18 cellular contexts compared by ENCODE assay signal in genomic region chr2:224271854-224272620, GRCh38.
DNase-seq lines count a peak whose midpoint lies in the region; ATAC-seq and TF ChIP-seq lines count a peak whose summit lies in the region.
"Had no signal": no experiment of that assay in that cellular context is flagged by ENCODE, and none has a peak within 500 bp of the region (broad histone marks: within the 10 kb centered on the region; RNA-seq: fewer than 3 reads in every experiment).

No MANE protein-coding gene starts in this region.

- H3K9me3 ChIP-seq in mesenchymal stem cell (ENCODE audit: control insufficient read depth, low read length) = no peaks in the 10 kb centered on the region
- H3K9me3 ChIP-seq: BLaER1 treated with 17β-estradiol and CSF1 and Interleukin-3, amounts not matched to agents 10 nM and 100 nM had no signal

- H2AK5ac ChIP-seq in mesenchymal stem cell (ENCODE audit: low read length, severe bottlenecking) = no peak overlapping the region

- H3K79me1 ChIP-seq in mesenchymal stem cell (replicated peaks; ENCODE audit: low read length, poor library complexity, severe bottlenecking) = no peaks in the 10 kb centered on the region

- H2AFZ ChIP-seq in mesenchymal stem cell (ENCODE audit: low read depth, low read length) = no peak overlapping the region

- H3K18ac ChIP-seq in mesenchymal stem cell (ENCODE audit: low read depth in 1 of 2, low read length in 2 of 2) = no peak overlapping the region

- H3K4me3 Mint-ChIP-seq in stimulated activated effector memory CD8-positive, alpha-beta T cell treated with anti-CD3 and anti-CD28 coated beads, Interleukin-12 subunit alpha, Interleukin-12 subunit beta, amount 100 ng/mL, for 72 hours = no peak overlapping the region

- no peaks in the 10 kb centered on the region for H3K4me1 Mint-ChIP-seq in stimulated activated effector memory CD8-positive, alpha-beta T cell treated with anti-CD3 and anti-CD28 coated beads, Interleukin-12 subunit alpha, Interleukin-12 subunit beta, amount 100 ng/mL, for 72 hours

- H4K91ac ChIP-seq in mesenchymal stem cell (ENCODE audit: low read length) = no peak overlapping the region

- no peak overlapping the region for H3K4me2 ChIP-seq in mesenchymal stem cell (ENCODE audit: low read length, poor library complexity, severe bottlenecking)
- H3K4me2 ChIP-seq: BLaER1 treated with 17β-estradiol and CSF1 and Interleukin-3, amounts not matched to agents 10 nM and 100 nM had no signal

- H3K4me3 ChIP-seq in fibroblast of villous mesenchyme (ENCODE audit: low read depth, low read length) = no peak overlapping the region
- H3K4me3 ChIP-seq in mesenchymal stem cell (ENCODE audit: insufficient read depth in 1 of 2, low read depth in 1 of 2, low read length in 2 of 2) = no peak overlapping the region
- H3K4me3 ChIP-seq: BLaER1 treated with 17β-estradiol and CSF1 and Interleukin-3, amounts not matched to agents 10 nM and 100 nM had no signal

- H2BK5ac ChIP-seq in mesenchymal stem cell (ENCODE audit: low read depth, low read length, poor library complexity, severe bottlenecking) = no peak overlapping the region

- H4K8ac ChIP-seq in mesenchymal stem cell (ENCODE audit: low read length) = no peak overlapping the region

- H3K27me3 ChIP-seq in mesenchymal stem cell (ENCODE audit: control insufficient read depth in 1 of 2, insufficient read depth in 1 of 2, low read length in 2 of 2) = no peaks in the 10 kb centered on the region
- H3K27me3 ChIP-seq: BLaER1 treated with 17β-estradiol and CSF1 and Interleukin-3, amounts not matched to agents 10 nM and 100 nM had no signal

- no peak overlapping the region for H3K4ac ChIP-seq in mesenchymal stem cell (ENCODE audit: low read depth in 1 of 2, low read length in 2 of 2)

- no peaks in the 10 kb centered on the region for H3K4me1 ChIP-seq in mesenchymal stem cell (ENCODE audit: control insufficient read depth, insufficient read depth, low read depth, low read length)

- H3K9ac ChIP-seq in mesenchymal stem cell (ENCODE audit: low read length) = no peak overlapping the region
- H3K9ac ChIP-seq: BLaER1 treated with 17β-estradiol and CSF1 and Interleukin-3, amounts not matched to agents 10 nM and 100 nM had no signal

- H3K27ac ChIP-seq in mesenchymal stem cell (ENCODE audit: low read length, poor library complexity, severe bottlenecking) = no peak overlapping the region
- H3K27ac ChIP-seq: 22Rv1; BLaER1 treated with 17β-estradiol and CSF1 and Interleukin-3, amounts not matched to agents 10 nM and 100 nM had no signal

- H3K23ac ChIP-seq in mesenchymal stem cell (ENCODE audit: low read length in 2 of 2) = no peak overlapping the region

- no peaks in the 10 kb centered on the region for H3K36me3 ChIP-seq in mesenchymal stem cell (ENCODE audit: control insufficient read depth in 1 of 2, insufficient read depth in 2 of 2, low read depth in 1 of 2, low read length in 2 of 2)
- H3K36me3 ChIP-seq: BLaER1 treated with 17β-estradiol and CSF1 and Interleukin-3, amounts not matched to agents 10 nM and 100 nM had no signal

- H3K14ac ChIP-seq in mesenchymal stem cell (ENCODE audit: low read length in 2 of 2) = no peak overlapping the region

- peak; percentile 32 for ATAC-seq in stimulated activated effector memory CD8-positive, alpha-beta T cell treated with anti-CD3 and anti-CD28 coated beads, Interleukin-12 subunit alpha, Interleukin-12 subunit beta, amount 100 ng/mL, for 72 hours
- no peak for ATAC-seq in HG02840 (IDR thresholded peaks at IDR 0.05; ENCODE audit: low FRiP score, unreplicated experiment)
- ATAC-seq in HG02885 (IDR thresholded peaks at IDR 0.05; ENCODE audit: poor library complexity, unreplicated experiment) = no peak
- ATAC-seq: HCT116, Panc1, Right ventricle myocardium inferior had no signal

- no peak overlapping the region for H2BK120ac ChIP-seq in mesenchymal stem cell (ENCODE audit: low read depth, low read length)

- TF ChIP-seq CTCF in fibroblast of villous mesenchyme (IDR thresholded peaks at IDR 0.05; ENCODE audit: insufficient read depth, low read depth, low read length) = no peak

- no peak overlapping the region for H2BK15ac ChIP-seq in mesenchymal stem cell (ENCODE audit: low read depth, poor library complexity, severe bottlenecking)

- peak; percentile 15 for DNase-seq in DMS53 (lab: John Stamatoyannopoulos, UW)
- no peak for DNase-seq in DMS53 treated with DMSO at 0.1 percent for 48 hours (lab: John Stamatoyannopoulos, UW; ENCODE audit: unreplicated experiment)
- peak; percentile 14 for DNase-seq in fibroblast of villous mesenchyme (ENCODE audit: low read depth)
- peak; percentile 32 for DNase-seq in mesenchymal stem cell
- DNase-seq in stimulated activated effector memory CD8-positive, alpha-beta T cell treated with anti-CD3 and anti-CD28 coated beads, Interleukin-12 subunit alpha, Interleukin-12 subunit beta, amount 100 ng/mL, for 72 hours (ENCODE audit: low spot score in 2 of 2) = no peak
- DNase-seq in activated CD4-positive, alpha-beta T cell treated with anti-CD3 and anti-CD28 coated beads for 48 hours = no peak
- DNase-seq: DMS153, KG1, NCI-H1105 treated with DMSO at 0.1 percent for 48 hours, NCI-H1930, NCI-H2171 treated with DMSO at 0.1 percent for 48 hours had no signal

- no peaks in the 10 kb centered on the region for H3K36me3 Mint-ChIP-seq in stimulated activated effector memory CD8-positive, alpha-beta T cell treated with anti-CD3 and anti-CD28 coated beads, Interleukin-12 subunit alpha, Interleukin-12 subunit beta, amount 100 ng/mL, for 72 hours

- no peak overlapping the region for H3K27ac Mint-ChIP-seq in stimulated activated effector memory CD8-positive, alpha-beta T cell treated with anti-CD3 and anti-CD28 coated beads, Interleukin-12 subunit alpha, Interleukin-12 subunit beta, amount 100 ng/mL, for 72 hours

- WGBS in mesenchymal stem cell = 88% methylated on average over 5 of the region's 5 CpGs

- H2BK12ac ChIP-seq in mesenchymal stem cell (ENCODE audit: low read length in 2 of 2) = peak overlapping the region in 1 of 2 experiments; percentile 12

- H3K9me3 Mint-ChIP-seq in stimulated activated effector memory CD8-positive, alpha-beta T cell treated with anti-CD3 and anti-CD28 coated beads, Interleukin-12 subunit alpha, Interleukin-12 subunit beta, amount 100 ng/mL, for 72 hours = no peaks in the 10 kb centered on the region

Comparison
In these comparisons a context has a peak if more than half of its experiments do, and no peak if none do; other contexts are left out.
1. DNase-seq: peak in DMS53 (single experiment), fibroblast of villous mesenchyme (single experiment) and mesenchymal stem cell (single experiment); none in DMS53 treated with DMSO at 0.1 percent for 48 hours (single experiment), stimulated activated effector memory CD8-positive, alpha-beta T cell treated with anti-CD3 and anti-CD28 coated beads, Interleukin-12 subunit alpha, Interleukin-12 subunit beta, amount 100 ng/mL, for 72 hours (0 of 2) and activated CD4-positive, alpha-beta T cell treated with anti-CD3 and anti-CD28 coated beads for 48 hours (single experiment).